ENCODE assay signal across 3 cellular contexts in the genomic region with DNA sequence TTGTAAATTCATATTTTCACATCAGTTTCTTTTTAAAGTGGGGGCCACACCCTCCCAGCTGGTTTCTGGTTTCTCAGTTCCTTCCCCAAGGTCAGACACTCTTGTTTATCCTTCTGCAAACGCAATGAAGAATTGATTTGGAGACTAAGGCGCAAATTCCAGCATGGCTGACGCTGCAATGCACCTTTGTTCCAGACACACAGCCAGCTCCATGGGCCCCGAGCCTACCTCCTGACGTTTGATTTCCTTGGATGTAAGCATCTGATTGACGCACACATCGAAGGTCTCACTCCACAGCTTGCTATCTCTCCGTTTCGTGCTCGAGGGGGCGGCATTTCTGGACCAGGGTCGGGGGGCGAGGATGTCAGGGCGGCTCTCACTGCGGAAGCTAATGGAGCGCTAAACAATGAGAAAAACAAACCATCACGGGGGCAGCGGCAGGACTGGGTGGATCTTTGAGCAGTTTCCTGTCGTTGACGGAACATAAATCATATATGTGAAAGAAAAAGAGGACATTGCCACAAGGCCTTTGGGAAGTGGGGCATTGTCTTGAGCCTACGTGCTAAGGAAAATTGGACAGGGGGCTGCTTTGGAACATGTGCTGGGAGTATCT.
TF ChIP-seq lines count a peak whose summit lies in the region.

No MANE protein-coding gene starts in this region.

TF ChIP-seq in liver, 16 proteins besides CTCF, POLR2A, EP300 and RAD21:
- TF ChIP-seq, protein P1, sequence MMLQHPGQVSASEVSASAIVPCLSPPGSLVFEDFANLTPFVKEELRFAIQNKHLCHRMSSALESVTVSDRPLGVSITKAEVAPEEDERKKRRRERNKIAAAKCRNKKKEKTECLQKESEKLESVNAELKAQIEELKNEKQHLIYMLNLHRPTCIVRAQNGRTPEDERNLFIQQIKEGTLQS (IDR thresholded peaks at IDR 0.05), result no peak
- TF ChIP-seq, protein P2, sequence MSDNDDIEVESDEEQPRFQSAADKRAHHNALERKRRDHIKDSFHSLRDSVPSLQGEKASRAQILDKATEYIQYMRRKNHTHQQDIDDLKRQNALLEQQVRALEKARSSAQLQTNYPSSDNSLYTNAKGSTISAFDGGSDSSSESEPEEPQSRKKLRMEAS (IDR thresholded peaks at IDR 0.05), result no peak
- TF ChIP-seq YY1 (IDR thresholded peaks at IDR 0.05) (peak; percentile 14), EGR1 (IDR thresholded peaks at IDR 0.05; ENCODE audit: low read depth in 2 of 2) (no peak), NR2F2 (IDR thresholded peaks at IDR 0.05) (peak; percentile 43), SP1 (IDR thresholded peaks at IDR 0.05) (no peak), JUND (IDR thresholded peaks at IDR 0.05) (no peak), GABPA (IDR thresholded peaks at IDR 0.05 in 1 of 2, conservative IDR thresholded peaks at IDR 0.05 in 1 of 2) (no peak)

TF ChIP-seq in HepG2, 621 proteins besides CTCF, POLR2A, EP300 and RAD21 (continued from another document):
- TF ChIP-seq ZNF549 (CRISPR knock-in tag; IDR thresholded peaks at IDR 0.05) (no peak), PHB2 (IDR thresholded peaks at IDR 0.05; ENCODE audit: partially characterized antibody) (no peak), JARID2 (CRISPR knock-in tag; IDR thresholded peaks at IDR 0.05; ENCODE audit: insufficient replicate concordance) (no peak), FOXA3 (CRISPR knock-in tag; IDR thresholded peaks at IDR 0.05) (no peak), SNRNP70 (IDR thresholded peaks at IDR 0.05; ENCODE audit: low read depth, low read length) (no peak), SSRP1 (CRISPR knock-in tag; IDR thresholded peaks at IDR 0.05) (no peak), KLF11 (CRISPR knock-in tag; IDR thresholded peaks at IDR 0.05) (no peak), NONO (IDR thresholded peaks at IDR 0.05) (no peak), NONO (CRISPR knock-in tag; conservative IDR thresholded peaks at IDR 0.05) (no peak), PHF20 (CRISPR knock-in tag; IDR thresholded peaks at IDR 0.05) (no peak), ZNF333 (CRISPR knock-in tag; IDR thresholded peaks at IDR 0.05; ENCODE audit: borderline replicate concordance) (no peak), ZNF660 (CRISPR knock-in tag; IDR thresholded peaks at IDR 0.05; ENCODE audit: borderline replicate concordance, low read depth) (no peak)
- TF ChIP-seq, protein P3, sequence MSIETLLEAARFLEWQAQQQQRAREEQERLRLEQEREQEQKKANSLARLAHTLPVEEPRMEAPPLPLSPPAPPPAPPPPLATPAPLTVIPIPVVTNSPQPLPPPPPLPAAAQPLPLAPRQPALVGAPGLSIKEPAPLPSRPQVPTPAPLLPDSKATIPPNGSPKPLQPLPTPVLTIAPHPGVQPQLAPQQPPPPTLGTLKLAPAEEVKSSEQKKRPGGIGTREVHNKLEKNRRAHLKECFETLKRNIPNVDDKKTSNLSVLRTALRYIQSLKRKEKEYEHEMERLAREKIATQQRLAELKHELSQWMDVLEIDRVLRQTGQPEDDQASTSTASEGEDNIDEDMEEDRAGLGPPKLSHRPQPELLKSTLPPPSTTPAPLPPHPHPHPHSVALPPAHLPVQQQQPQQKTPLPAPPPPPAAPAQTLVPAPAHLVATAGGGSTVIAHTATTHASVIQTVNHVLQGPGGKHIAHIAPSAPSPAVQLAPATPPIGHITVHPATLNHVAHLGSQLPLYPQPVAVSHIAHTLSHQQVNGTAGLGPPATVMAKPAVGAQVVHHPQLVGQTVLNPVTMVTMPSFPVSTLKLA (IDR thresholded peaks at IDR 0.05), result no peak
- TF ChIP-seq, protein P4, sequence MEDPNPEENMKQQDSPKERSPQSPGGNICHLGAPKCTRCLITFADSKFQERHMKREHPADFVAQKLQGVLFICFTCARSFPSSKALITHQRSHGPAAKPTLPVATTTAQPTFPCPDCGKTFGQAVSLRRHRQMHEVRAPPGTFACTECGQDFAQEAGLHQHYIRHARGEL (CRISPR knock-in tag; IDR thresholded peaks at IDR 0.05), result no peak
- TF ChIP-seq, protein P5, sequence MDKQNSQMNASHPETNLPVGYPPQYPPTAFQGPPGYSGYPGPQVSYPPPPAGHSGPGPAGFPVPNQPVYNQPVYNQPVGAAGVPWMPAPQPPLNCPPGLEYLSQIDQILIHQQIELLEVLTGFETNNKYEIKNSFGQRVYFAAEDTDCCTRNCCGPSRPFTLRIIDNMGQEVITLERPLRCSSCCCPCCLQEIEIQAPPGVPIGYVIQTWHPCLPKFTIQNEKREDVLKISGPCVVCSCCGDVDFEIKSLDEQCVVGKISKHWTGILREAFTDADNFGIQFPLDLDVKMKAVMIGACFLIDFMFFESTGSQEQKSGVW (CRISPR knock-in tag; IDR thresholded peaks at IDR 0.05; ENCODE audit: borderline replicate concordance), result no peak

TF ChIP-seq in WTC11, 78 proteins besides CTCF, POLR2A, EP300 and RAD21 (continued from another document):
- no peak for TF ChIP-seq SOX15 (CRISPR knock-in tag; IDR thresholded peaks at IDR 0.05)
- TF ChIP-seq ZNF396 (CRISPR knock-in tag; IDR thresholded peaks at IDR 0.05; ENCODE audit: borderline replicate concordance), result no peak
- TF ChIP-seq JAZF1 (CRISPR knock-in tag; IDR thresholded peaks at IDR 0.05), result no peak
- TF ChIP-seq, protein P6, sequence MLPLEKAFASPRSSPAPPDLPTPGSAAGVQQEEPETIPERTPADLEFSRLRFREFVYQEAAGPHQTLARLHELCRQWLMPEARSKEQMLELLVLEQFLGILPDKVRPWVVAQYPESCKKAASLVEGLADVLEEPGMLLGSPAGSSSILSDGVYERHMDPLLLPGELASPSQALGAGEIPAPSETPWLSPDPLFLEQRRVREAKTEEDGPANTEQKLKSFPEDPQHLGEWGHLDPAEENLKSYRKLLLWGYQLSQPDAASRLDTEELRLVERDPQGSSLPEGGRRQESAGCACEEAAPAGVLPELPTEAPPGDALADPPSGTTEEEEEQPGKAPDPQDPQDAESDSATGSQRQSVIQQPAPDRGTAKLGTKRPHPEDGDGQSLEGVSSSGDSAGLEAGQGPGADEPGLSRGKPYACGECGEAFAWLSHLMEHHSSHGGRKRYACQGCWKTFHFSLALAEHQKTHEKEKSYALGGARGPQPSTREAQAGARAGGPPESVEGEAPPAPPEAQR (CRISPR knock-in tag; IDR thresholded peaks at IDR 0.05), result no peak
- TF ChIP-seq MYBL2 (CRISPR knock-in tag; IDR thresholded peaks at IDR 0.05), result no peak
- no peak for TF ChIP-seq NR1H2 (CRISPR knock-in tag; IDR thresholded peaks at IDR 0.05)
- TF ChIP-seq TCF7 (CRISPR knock-in tag; IDR thresholded peaks at IDR 0.05; ENCODE audit: low read depth), result no peak
- TF ChIP-seq CREB1 (CRISPR knock-in tag; IDR thresholded peaks at IDR 0.05), result no peak
- TF ChIP-seq, protein P7, sequence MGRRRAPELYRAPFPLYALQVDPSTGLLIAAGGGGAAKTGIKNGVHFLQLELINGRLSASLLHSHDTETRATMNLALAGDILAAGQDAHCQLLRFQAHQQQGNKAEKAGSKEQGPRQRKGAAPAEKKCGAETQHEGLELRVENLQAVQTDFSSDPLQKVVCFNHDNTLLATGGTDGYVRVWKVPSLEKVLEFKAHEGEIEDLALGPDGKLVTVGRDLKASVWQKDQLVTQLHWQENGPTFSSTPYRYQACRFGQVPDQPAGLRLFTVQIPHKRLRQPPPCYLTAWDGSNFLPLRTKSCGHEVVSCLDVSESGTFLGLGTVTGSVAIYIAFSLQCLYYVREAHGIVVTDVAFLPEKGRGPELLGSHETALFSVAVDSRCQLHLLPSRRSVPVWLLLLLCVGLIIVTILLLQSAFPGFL (CRISPR knock-in tag; IDR thresholded peaks at IDR 0.05; ENCODE audit: borderline replicate concordance), result no peak
- TF ChIP-seq, protein P8, sequence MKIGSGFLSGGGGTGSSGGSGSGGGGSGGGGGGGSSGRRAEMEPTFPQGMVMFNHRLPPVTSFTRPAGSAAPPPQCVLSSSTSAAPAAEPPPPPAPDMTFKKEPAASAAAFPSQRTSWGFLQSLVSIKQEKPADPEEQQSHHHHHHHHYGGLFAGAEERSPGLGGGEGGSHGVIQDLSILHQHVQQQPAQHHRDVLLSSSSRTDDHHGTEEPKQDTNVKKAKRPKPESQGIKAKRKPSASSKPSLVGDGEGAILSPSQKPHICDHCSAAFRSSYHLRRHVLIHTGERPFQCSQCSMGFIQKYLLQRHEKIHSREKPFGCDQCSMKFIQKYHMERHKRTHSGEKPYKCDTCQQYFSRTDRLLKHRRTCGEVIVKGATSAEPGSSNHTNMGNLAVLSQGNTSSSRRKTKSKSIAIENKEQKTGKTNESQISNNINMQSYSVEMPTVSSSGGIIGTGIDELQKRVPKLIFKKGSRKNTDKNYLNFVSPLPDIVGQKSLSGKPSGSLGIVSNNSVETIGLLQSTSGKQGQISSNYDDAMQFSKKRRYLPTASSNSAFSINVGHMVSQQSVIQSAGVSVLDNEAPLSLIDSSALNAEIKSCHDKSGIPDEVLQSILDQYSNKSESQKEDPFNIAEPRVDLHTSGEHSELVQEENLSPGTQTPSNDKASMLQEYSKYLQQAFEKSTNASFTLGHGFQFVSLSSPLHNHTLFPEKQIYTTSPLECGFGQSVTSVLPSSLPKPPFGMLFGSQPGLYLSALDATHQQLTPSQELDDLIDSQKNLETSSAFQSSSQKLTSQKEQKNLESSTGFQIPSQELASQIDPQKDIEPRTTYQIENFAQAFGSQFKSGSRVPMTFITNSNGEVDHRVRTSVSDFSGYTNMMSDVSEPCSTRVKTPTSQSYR (CRISPR knock-in tag; IDR thresholded peaks at IDR 0.05), result no peak
- no peak for TF ChIP-seq ZNF138 (CRISPR knock-in tag; conservative IDR thresholded peaks at IDR 0.05)
- TF ChIP-seq, protein P9, sequence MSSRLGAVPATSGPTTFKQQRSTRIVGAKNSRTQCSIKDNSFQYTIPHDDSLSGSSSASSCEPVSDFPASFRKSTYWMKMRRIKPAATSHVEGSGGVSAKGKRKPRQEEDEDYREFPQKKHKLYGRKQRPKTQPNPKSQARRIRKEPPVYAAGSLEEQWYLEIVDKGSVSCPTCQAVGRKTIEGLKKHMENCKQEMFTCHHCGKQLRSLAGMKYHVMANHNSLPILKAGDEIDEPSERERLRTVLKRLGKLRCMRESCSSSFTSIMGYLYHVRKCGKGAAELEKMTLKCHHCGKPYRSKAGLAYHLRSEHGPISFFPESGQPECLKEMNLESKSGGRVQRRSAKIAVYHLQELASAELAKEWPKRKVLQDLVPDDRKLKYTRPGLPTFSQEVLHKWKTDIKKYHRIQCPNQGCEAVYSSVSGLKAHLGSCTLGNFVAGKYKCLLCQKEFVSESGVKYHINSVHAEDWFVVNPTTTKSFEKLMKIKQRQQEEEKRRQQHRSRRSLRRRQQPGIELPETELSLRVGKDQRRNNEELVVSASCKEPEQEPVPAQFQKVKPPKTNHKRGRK (CRISPR knock-in tag; IDR thresholded peaks at IDR 0.05; ENCODE audit: borderline replicate concordance), result no peak
- TF ChIP-seq HMGA2 (CRISPR knock-in tag; IDR thresholded peaks at IDR 0.05), result no peak
- TF ChIP-seq, protein P10, sequence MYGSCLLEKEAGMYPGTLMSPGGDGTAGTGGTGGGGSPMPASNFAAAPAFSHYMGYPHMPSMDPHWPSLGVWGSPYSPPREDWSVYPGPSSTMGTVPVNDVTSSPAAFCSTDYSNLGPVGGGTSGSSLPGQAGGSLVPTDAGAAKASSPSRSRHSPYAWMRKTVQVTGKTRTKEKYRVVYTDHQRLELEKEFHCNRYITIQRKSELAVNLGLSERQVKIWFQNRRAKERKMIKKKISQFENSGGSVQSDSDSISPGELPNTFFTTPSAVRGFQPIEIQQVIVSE (CRISPR knock-in tag; IDR thresholded peaks at IDR 0.05; ENCODE audit: borderline replicate concordance), result no peak
- no peak for TF ChIP-seq ZNF671 (CRISPR knock-in tag; IDR thresholded peaks at IDR 0.05)
- TF ChIP-seq, protein P11, sequence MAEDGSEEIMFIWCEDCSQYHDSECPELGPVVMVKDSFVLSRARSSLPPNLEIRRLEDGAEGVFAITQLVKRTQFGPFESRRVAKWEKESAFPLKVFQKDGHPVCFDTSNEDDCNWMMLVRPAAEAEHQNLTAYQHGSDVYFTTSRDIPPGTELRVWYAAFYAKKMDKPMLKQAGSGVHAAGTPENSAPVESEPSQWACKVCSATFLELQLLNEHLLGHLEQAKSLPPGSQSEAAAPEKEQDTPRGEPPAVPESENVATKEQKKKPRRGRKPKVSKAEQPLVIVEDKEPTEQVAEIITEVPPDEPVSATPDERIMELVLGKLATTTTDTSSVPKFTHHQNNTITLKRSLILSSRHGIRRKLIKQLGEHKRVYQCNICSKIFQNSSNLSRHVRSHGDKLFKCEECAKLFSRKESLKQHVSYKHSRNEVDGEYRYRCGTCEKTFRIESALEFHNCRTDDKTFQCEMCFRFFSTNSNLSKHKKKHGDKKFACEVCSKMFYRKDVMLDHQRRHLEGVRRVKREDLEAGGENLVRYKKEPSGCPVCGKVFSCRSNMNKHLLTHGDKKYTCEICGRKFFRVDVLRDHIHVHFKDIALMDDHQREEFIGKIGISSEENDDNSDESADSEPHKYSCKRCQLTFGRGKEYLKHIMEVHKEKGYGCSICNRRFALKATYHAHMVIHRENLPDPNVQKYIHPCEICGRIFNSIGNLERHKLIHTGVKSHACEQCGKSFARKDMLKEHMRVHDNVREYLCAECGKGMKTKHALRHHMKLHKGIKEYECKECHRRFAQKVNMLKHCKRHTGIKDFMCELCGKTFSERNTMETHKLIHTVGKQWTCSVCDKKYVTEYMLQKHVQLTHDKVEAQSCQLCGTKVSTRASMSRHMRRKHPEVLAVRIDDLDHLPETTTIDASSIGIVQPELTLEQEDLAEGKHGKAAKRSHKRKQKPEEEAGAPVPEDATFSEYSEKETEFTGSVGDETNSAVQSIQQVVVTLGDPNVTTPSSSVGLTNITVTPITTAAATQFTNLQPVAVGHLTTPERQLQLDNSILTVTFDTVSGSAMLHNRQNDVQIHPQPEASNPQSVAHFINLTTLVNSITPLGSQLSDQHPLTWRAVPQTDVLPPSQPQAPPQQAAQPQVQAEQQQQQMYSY (CRISPR knock-in tag; IDR thresholded peaks at IDR 0.05), result no peak
- TF ChIP-seq, protein P12, sequence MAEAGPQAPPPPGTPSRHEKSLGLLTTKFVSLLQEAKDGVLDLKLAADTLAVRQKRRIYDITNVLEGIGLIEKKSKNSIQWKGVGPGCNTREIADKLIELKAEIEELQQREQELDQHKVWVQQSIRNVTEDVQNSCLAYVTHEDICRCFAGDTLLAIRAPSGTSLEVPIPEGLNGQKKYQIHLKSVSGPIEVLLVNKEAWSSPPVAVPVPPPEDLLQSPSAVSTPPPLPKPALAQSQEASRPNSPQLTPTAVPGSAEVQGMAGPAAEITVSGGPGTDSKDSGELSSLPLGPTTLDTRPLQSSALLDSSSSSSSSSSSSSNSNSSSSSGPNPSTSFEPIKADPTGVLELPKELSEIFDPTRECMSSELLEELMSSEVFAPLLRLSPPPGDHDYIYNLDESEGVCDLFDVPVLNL (CRISPR knock-in tag; IDR thresholded peaks at IDR 0.05; ENCODE audit: borderline replicate concordance, low read depth), result no peak
TF ChIP-seq in WTC11: peak in this region for 0.
